Comparison of ENCODE assay signal across 8 cellular contexts in the genomic region with DNA sequence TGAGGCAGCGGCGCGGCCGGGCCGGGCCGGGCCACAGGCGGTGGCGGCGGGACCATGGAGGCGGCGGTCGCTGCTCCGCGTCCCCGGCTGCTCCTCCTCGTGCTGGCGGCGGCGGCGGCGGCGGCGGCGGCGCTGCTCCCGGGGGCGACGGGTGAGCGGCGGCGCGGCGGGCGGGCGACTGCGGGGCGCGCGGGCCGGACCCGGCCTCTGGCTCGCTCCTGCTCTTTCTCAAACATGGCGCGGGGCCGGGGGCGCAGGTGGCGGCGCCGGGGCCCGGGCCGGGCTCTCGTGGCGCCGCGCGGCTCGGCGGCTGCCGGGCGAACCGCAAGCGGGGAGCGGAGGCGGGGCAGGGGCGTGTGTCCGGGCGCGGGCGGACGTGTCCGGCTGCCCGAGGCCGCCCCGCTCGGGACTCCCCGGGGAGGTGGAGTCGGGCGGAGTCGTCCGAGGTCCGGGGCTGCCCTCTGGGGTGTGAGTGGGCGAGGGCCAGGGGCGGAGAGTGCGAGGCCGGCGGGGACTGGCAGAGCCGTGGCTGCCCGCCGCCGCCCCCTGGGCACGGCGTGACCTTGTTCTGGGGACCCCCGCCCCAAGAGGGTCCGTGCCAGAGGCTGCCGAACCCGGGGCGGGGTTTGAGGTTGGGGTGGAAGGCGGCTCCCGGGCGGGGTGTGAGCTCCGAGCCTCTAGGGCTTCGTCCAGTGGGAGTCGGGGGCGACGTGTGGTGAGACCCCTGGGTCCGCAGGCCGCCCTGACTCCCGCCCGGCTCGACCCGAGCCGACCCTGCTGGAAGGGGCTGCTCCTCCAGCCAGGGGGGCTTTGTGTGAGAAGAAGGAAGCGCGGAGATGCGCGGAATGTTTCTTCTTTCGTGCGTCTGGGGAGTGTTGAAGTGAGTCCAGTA. TPM values are rescaled to one million over a fixed set of nuclear protein-coding genes. Genes with fewer than 3 reads are reported as not detected.
DNase-seq lines count a peak whose midpoint lies in the region; ATAC-seq and TF ChIP-seq lines count a peak whose summit lies in the region.

No MANE protein-coding gene starts in this region.

- peak overlapping the region; percentile 66 for H2BK120ac ChIP-seq in mesendoderm (ENCODE audit: low read depth, low read length)

- peak overlapping the region; percentile 47 for H3K4me2 ChIP-seq in mesendoderm (ENCODE audit: low read length)

- WGBS in mesendoderm (ENCODE audit: extremely low coverage, insufficient coverage, low lambda C conversion rate) = no CpG with 5 or more reads among the region's 118 CpGs

- H3K79me2 ChIP-seq in mesendoderm (ENCODE audit: control insufficient read depth, insufficient read depth, low read length) = peaks cover 37% of the 10 kb centered on the region

- peaks cover 42% of the 10 kb centered on the region for H3K36me3 Mint-ChIP-seq in activated CD4-positive, alpha-beta memory T cell treated with anti-CD3 and anti-CD28 coated beads, Interleukin-2, amount 10 ng/mL, durations not matched to agents 7 days and 5 days (ENCODE audit: low read depth)

- H3K27ac Mint-ChIP-seq in activated CD4-positive, alpha-beta memory T cell treated with anti-CD3 and anti-CD28 coated beads, Interleukin-2, amount 10 ng/mL, durations not matched to agents 7 days and 5 days = peak overlapping the region; percentile 63
- peak overlapping the region; percentile 82 to 86 for H3K27ac Mint-ChIP-seq in stimulated activated naive CD8-positive, alpha-beta T cell treated with anti-CD3 and anti-CD28 coated beads, Interleukin-15, amount 100 ng/mL, for 72 hours

- H3K23ac ChIP-seq in mesendoderm (ENCODE audit: low read length) = peak overlapping the region; percentile 19

- H3K4me3 ChIP-seq in MG63 = peak overlapping the region; percentile 76
- H3K4me3 ChIP-seq in endocrine pancreas (ENCODE audit: control insufficient read depth, insufficient read depth, low read length) = peak overlapping the region; percentile 86
- H3K4me3 ChIP-seq in mesendoderm (ENCODE audit: low read length) = peak overlapping the region; percentile 49

- DNase-seq in NCI-H2196 (lab: John Stamatoyannopoulos, UW; ENCODE audit: unreplicated experiment) (peak; percentile 42), NCI-H2196 treated with DMSO at 0.1 percent for 48 hours (lab: John Stamatoyannopoulos, UW; ENCODE audit: unreplicated experiment) (no peak), HEK293T (ENCODE audit: extremely low spot score) (peak; percentile 58), MG63 (peak; percentile 88), mesendoderm (peak; percentile 58)
- DNase-seq in activated CD4-positive, alpha-beta memory T cell treated with anti-CD3 and anti-CD28 coated beads, Interleukin-2, amount 10 ng/mL, durations not matched to agents 7 days and 5 days = peak; percentile 52
- peak; percentile 51 to 55 for DNase-seq in stimulated activated naive CD8-positive, alpha-beta T cell treated with anti-CD3 and anti-CD28 coated beads, Interleukin-15, amount 100 ng/mL, for 72 hours

- H3K36me3 ChIP-seq in MG63 (no peaks in the 10 kb centered on the region; the same call in 1 of the 2 replicates), endocrine pancreas (ENCODE audit: control insufficient read depth, insufficient read depth, low read length) (no peaks in the 10 kb centered on the region), mesendoderm (ENCODE audit: control insufficient read depth, insufficient read depth, low read length) (no peaks in the 10 kb centered on the region)

- H3K18ac ChIP-seq in mesendoderm (ENCODE audit: low read length) = peak overlapping the region; percentile 93

- no peaks in the 10 kb centered on the region for H3K27me3 Mint-ChIP-seq in activated CD4-positive, alpha-beta memory T cell treated with anti-CD3 and anti-CD28 coated beads, Interleukin-2, amount 10 ng/mL, durations not matched to agents 7 days and 5 days
- no peaks in the 10 kb centered on the region for H3K27me3 Mint-ChIP-seq in stimulated activated naive CD8-positive, alpha-beta T cell treated with anti-CD3 and anti-CD28 coated beads, Interleukin-15, amount 100 ng/mL, for 72 hours

- H3K4me1 ChIP-seq in endocrine pancreas (ENCODE audit: control insufficient read depth, insufficient read depth, low read length) (peaks cover 8% of the 10 kb centered on the region), mesendoderm (ENCODE audit: control insufficient read depth, low read depth, low read length) (peaks cover 10% of the 10 kb centered on the region)

- no peak overlapping the region for H4K5ac ChIP-seq in mesendoderm (ENCODE audit: low read length)

- CTCF ChIA-PET in HEK293T (lab: Yijun Ruan, JAX) = interaction anchor here (0.6 to 0.8 kb wide), 2 partner anchors 72 to 169 kb away, joined by 5 to 6 read pairs; no protein-coding TSS in a partner anchor
- CTCF ChIA-PET in activated CD4-positive, alpha-beta memory T cell treated with anti-CD3 and anti-CD28 coated beads, Interleukin-2, amount 10 ng/mL, durations not matched to agents 7 days and 5 days (lab: Charles Lee) = interaction anchor here (0.8 to 6.1 kb wide), 22 partner anchors 8 to 130 kb away, joined by 3 to 57 read pairs (median 6); no protein-coding TSS in a partner anchor

- POLR2A ChIA-PET in HEK293T (lab: Yijun Ruan, JAX) = interaction anchor here (0.7 to 1.3 kb wide), 4 partner anchors 8 to 116 kb away, joined by 3 to 5 read pairs (median 3); partner anchors contain the start of genes ALG2 and SEC61B
- POLR2A ChIA-PET in activated CD4-positive, alpha-beta memory T cell treated with anti-CD3 and anti-CD28 coated beads, Interleukin-2, amount 10 ng/mL, durations not matched to agents 7 days and 5 days (lab: Charles Lee) = interaction anchor here (0.7 to 8.3 kb wide), 29 partner anchors 8 to 1239 kb away, joined by 3 to 166 read pairs (median 6); partner anchors contain the start of genes ALG2 and SEC61B

- peak overlapping the region; percentile 79 for H3K27ac ChIP-seq in mesendoderm (ENCODE audit: low read depth, low read length)

- H3K4me1 Mint-ChIP-seq in activated CD4-positive, alpha-beta memory T cell treated with anti-CD3 and anti-CD28 coated beads, Interleukin-2, amount 10 ng/mL, durations not matched to agents 7 days and 5 days = peaks cover 73% of the 10 kb centered on the region
- H3K4me1 Mint-ChIP-seq in stimulated activated naive CD8-positive, alpha-beta T cell treated with anti-CD3 and anti-CD28 coated beads, Interleukin-15, amount 100 ng/mL, for 72 hours = peaks cover 64% of the 10 kb centered on the region

- H3K4me3 Mint-ChIP-seq in activated CD4-positive, alpha-beta memory T cell treated with anti-CD3 and anti-CD28 coated beads, Interleukin-2, amount 10 ng/mL, durations not matched to agents 7 days and 5 days = peak overlapping the region; percentile 85
- H3K4me3 Mint-ChIP-seq in stimulated activated naive CD8-positive, alpha-beta T cell treated with anti-CD3 and anti-CD28 coated beads, Interleukin-15, amount 100 ng/mL, for 72 hours = peak overlapping the region; percentile 85 to 87

- H3K27me3 ChIP-seq in MG63 = no peaks in the 10 kb centered on the region
- H3K27me3 ChIP-seq in endocrine pancreas (ENCODE audit: control insufficient read depth, insufficient read depth, low read length) = no peaks in the 10 kb centered on the region
- H3K27me3 ChIP-seq in mesendoderm (ENCODE audit: insufficient read depth, low read length, poor library complexity) = no peaks in the 10 kb centered on the region

- no peak overlapping the region for H4K8ac ChIP-seq in mesendoderm (ENCODE audit: low read depth, low read length)

- peaks cover 2% of the 10 kb centered on the region for H3K9me3 Mint-ChIP-seq in activated CD4-positive, alpha-beta memory T cell treated with anti-CD3 and anti-CD28 coated beads, Interleukin-2, amount 10 ng/mL, durations not matched to agents 7 days and 5 days
- no peaks in the 10 kb centered on the region for H3K9me3 Mint-ChIP-seq in stimulated activated naive CD8-positive, alpha-beta T cell treated with anti-CD3 and anti-CD28 coated beads, Interleukin-15, amount 100 ng/mL, for 72 hours

- no peak overlapping the region for H2BK15ac ChIP-seq in mesendoderm (replicated peaks; ENCODE audit: low read depth)

- no peak overlapping the region for H2AK5ac ChIP-seq in mesendoderm (ENCODE audit: low read length)

- peaks cover 16% of the 10 kb centered on the region for H3K79me1 ChIP-seq in mesendoderm (ENCODE audit: low read length)

- peak overlapping the region; percentile 91 for H3K9ac ChIP-seq in endocrine pancreas (ENCODE audit: control insufficient read depth, insufficient read depth, low read length)
- peak overlapping the region; percentile 67 for H3K9ac ChIP-seq in mesendoderm (ENCODE audit: low read length)

- H3K56ac ChIP-seq in mesendoderm (ENCODE audit: low read length) = peak overlapping the region; percentile 69

- H3K9me3 ChIP-seq in MG63 = no peaks in the 10 kb centered on the region
- H3K9me3 ChIP-seq in endocrine pancreas (ENCODE audit: control insufficient read depth, low read length) = no peaks in the 10 kb centered on the region

- no peak overlapping the region for H2BK5ac ChIP-seq in mesendoderm (ENCODE audit: low read length)

- H3K4ac ChIP-seq in mesendoderm (ENCODE audit: low read depth, low read length) = peak overlapping the region; percentile 84

- peak; percentile 48 for ATAC-seq in stimulated activated naive CD8-positive, alpha-beta T cell treated with anti-CD3 and anti-CD28 coated beads, Interleukin-15, amount 100 ng/mL, for 72 hours

TF ChIP-seq in HEK293T, 16 proteins besides CTCF, POLR2A, EP300 and RAD21:
- TF ChIP-seq L3MBTL2 (conservative IDR thresholded peaks at IDR 0.05) (no peak), LEF1 (IDR thresholded peaks at IDR 0.05; ENCODE audit: borderline replicate concordance) (no peak), ARNT (IDR thresholded peaks at IDR 0.05) (no peak), TARDBP (IDR thresholded peaks at IDR 0.05) (no peak)

RNA-seq across cellular contexts. Expression of gene TGFBR1, which starts 0.5 kb away (rescaled TPM):
- 19.1 and 29.4 TPM in 2 replicates for total RNA-seq in MG63 (2014; rRNA removed; shearing (Covaris generic); ENCODE audit: low replicate concordance)
- 10 to 100 TPM; 57.4 to 58.5 TPM for total RNA-seq in activated CD4-positive, alpha-beta memory T cell treated with anti-CD3 and anti-CD28 coated beads, Interleukin-2, amount 10 ng/mL, durations not matched to agents 7 days and 5 days
- polyA plus RNA-seq in mesendoderm (2013, experiment 1 of 2) = 21.7 TPM
- polyA plus RNA-seq in mesendoderm (2013, experiment 2 of 2) = 21.0 TPM
